Comparison of ENCODE assay signal across 1 cellular context in the genomic region with DNA sequence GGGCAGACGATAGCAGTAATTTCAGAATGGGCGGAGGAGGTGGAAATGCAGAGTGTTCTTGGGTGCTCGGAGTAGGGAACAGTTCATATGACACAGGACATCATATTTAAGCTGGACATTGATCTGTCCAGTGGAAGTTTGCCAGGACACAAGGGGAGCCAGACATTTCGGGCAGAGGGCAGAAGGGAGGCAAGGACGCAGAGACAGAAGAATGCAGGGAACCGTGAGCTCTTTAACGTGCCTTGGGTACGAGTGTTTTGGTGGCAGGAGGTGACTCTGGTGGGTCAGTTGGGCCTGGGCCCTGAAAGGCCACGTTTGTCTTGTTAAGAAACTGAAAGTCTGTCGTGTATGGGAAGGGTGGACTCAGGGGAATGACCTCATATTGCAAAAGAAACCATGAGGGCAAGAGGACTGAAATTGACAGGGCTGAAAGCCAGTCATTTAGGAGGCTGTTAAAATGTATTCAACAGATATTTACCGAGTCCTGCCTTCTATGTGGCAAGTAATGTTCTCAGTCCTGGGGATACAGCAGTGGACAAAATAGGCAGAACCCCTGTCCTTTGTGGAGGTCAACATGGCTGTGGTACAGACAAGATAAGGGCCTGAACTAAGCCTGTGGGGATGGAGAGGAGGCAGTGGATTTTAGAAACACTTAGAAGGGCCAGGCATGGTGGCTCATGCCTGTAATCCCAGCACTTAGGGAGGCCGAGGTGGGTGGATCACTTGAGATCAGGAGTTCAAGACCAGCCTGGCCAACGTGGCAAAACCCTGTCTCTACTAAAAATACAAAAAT.
TF ChIP-seq lines count a peak whose summit lies in the region.

No MANE protein-coding gene starts in this region.

TF ChIP-seq in IMR-90, 13 proteins besides CTCF, POLR2A, EP300 and RAD21:
- no peak for TF ChIP-seq ELK1 (IDR thresholded peaks at IDR 0.05; ENCODE audit: borderline replicate concordance, low read depth, low read length)
- TF ChIP-seq BHLHE40 (IDR thresholded peaks at IDR 0.05; ENCODE audit: low read depth, low read length): no peak
- TF ChIP-seq MAZ (IDR thresholded peaks at IDR 0.05; ENCODE audit: borderline replicate concordance, low read depth, low read length): no peak
- TF ChIP-seq MXI1 (IDR thresholded peaks at IDR 0.05; ENCODE audit: borderline replicate concordance, low read depth, low read length): no peak
- no peak for TF ChIP-seq CEBPB (IDR thresholded peaks at IDR 0.05; ENCODE audit: low read depth, low read length)
- no peak for TF ChIP-seq SMC3 (IDR thresholded peaks at IDR 0.05; ENCODE audit: low read depth, low read length)
